ENCODE assay signal across 1 cellular context in the genomic region with DNA sequence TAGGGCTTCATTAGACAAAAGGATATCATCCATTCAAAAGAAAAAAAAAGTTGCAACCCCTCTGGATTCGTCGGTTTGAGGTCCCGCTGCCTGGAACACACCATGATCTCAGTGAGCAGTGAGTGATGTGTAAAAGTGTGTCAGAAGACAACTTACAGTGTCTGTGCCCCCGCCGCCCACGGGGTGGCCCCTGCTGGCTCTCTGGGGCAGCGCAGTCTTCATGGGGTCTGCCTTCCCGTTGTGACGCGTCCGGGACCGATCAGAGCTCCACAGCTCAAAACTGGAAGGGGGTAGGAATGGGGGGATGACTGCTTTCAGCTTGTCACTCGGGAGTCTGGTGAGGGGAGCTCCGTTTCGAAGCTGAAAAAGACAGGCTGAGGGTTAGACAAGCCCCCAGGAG.
TF ChIP-seq lines count a peak whose summit lies in the region.

No MANE protein-coding gene starts in this region.

TF ChIP-seq in GM23338, 12 proteins besides CTCF, POLR2A, EP300 and RAD21 (continued from another document):
- TF ChIP-seq ZNF331 (CRISPR knock-in tag; IDR thresholded peaks at IDR 0.05; ENCODE audit: low read depth) (no peak), POLR2AphosphoS5 (IDR thresholded peaks at IDR 0.05; ENCODE audit: low read depth) (no peak)
